Comparison of ENCODE assay signal across 9 cellular contexts in the genomic region with DNA sequence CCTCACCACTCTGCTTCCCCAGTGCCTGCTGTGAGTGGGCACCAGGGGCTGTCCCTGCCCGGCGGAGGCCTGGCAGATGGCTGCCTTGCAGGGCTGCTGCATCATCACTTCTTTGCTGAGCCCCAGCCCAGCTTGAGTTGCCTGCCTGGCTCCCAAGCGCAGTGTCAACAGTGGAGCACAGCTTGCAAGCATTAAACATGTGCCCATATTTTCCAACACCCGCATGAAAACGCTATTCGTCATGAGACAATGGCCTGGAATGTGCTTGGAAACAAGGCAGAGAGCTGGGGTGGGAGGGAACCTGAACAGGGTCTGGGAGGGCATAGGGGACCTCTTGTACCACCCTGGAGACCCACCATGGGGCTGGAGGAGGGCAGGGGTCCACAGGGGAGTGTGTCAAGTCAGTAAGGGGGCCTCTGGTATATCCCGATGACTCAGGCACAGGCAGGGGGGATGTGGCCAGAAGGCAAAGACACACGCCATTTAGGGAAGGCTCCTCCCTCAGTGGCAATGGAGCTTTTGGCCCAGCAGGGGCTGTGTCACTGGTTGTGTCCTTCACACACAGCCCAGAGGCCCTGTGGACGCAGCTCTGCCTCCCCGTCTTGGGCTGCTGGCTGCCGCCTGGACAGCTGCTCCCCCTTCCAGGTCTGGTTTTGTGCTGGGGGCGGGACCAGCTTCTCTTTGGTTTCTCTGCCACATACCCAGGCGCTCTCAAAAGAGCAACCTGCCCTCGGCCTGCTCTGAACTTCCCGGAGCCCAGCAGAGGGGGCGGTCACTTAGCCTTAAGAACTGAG.
DNase-seq lines count a peak whose midpoint lies in the region; ATAC-seq and TF ChIP-seq lines count a peak whose summit lies in the region.
"Had no signal": no experiment of that assay in that cellular context is flagged by ENCODE, and none has a peak within 500 bp of the region (broad histone marks: within the 10 kb centered on the region; RNA-seq: fewer than 3 reads in every experiment).

No MANE protein-coding gene starts in this region.

- POLR2A ChIA-PET in HEK293T (lab: Yijun Ruan, JAX), result no interaction called here

- H3K9me3 Mint-ChIP-seq in stimulated activated naive B cell treated with anti-CD40 and anti-IgM and Interleukin-4, amounts not matched to agents 10 μg/mL and 1 μg/mL and 100 μg/mL, for 72 hours, result no peaks in the 10 kb centered on the region
- H3K9me3 Mint-ChIP-seq: stimulated activated naive CD8-positive, alpha-beta T cell treated with anti-CD3 and anti-CD28 coated beads, Interleukin-15, Interleukin-2, amounts not matched to agents 100 ng/mL and 50 ng/mL, for 24 hours had no signal

- H3K27me3 Mint-ChIP-seq in stimulated activated naive B cell treated with anti-CD40 and anti-IgM and Interleukin-4, amounts not matched to agents 10 μg/mL and 1 μg/mL and 100 μg/mL, for 72 hours, result no peaks in the 10 kb centered on the region
- H3K27me3 Mint-ChIP-seq: stimulated activated naive CD8-positive, alpha-beta T cell treated with anti-CD3 and anti-CD28 coated beads, Interleukin-15, Interleukin-2, amounts not matched to agents 100 ng/mL and 50 ng/mL, for 24 hours had no signal

- no peak for ATAC-seq in stimulated activated naive B cell treated with anti-CD40 and anti-IgM and Interleukin-4, amounts not matched to agents 10 μg/mL and 1 μg/mL and 100 μg/mL, for 72 hours (replicated peaks)
- ATAC-seq in HG03159 (IDR thresholded peaks at IDR 0.05; ENCODE audit: unreplicated experiment), result no peak

- peaks cover 3 to 4% of the 10 kb centered on the region in 2 donors for H3K4me1 Mint-ChIP-seq in stimulated activated naive B cell treated with anti-CD40 and anti-IgM and Interleukin-4, amounts not matched to agents 10 μg/mL and 1 μg/mL and 100 μg/mL, for 72 hours

- H3K27ac Mint-ChIP-seq in stimulated activated naive B cell treated with anti-CD40 and anti-IgM and Interleukin-4, amounts not matched to agents 10 μg/mL and 1 μg/mL and 100 μg/mL, for 72 hours, result peak overlapping the region; percentile 47
- H3K27ac Mint-ChIP-seq: stimulated activated naive CD8-positive, alpha-beta T cell treated with anti-CD3 and anti-CD28 coated beads, Interleukin-15, Interleukin-2, amounts not matched to agents 100 ng/mL and 50 ng/mL, for 24 hours had no signal

- H3K4me3 Mint-ChIP-seq in stimulated activated naive B cell treated with anti-CD40 and anti-IgM and Interleukin-4, amounts not matched to agents 10 μg/mL and 1 μg/mL and 100 μg/mL, for 72 hours, result no peak overlapping the region
- H3K4me3 Mint-ChIP-seq: stimulated activated naive CD8-positive, alpha-beta T cell treated with anti-CD3 and anti-CD28 coated beads, Interleukin-15, Interleukin-2, amounts not matched to agents 100 ng/mL and 50 ng/mL, for 24 hours had no signal

- H3K36me3 Mint-ChIP-seq in stimulated activated naive B cell treated with anti-CD40 and anti-IgM and Interleukin-4, amounts not matched to agents 10 μg/mL and 1 μg/mL and 100 μg/mL, for 72 hours, result peaks cover 26 to 41% of the 10 kb centered on the region in 2 donors

- CTCF ChIA-PET in HEK293T (lab: Yijun Ruan, JAX), result interaction anchor here (0.6 kb wide), 1 partner anchor 31 kb away, joined by 3 read pairs; no protein-coding TSS in a partner anchor

- DNase-seq in HEK293T (ENCODE audit: extremely low spot score) (peak; percentile 38), amniotic epithelial cell (ENCODE audit: low read depth) (peak; percentile 85), inferior parietal cortex (ENCODE audit: extremely low spot score) (peak; percentile 40), activated T-cell treated with anti-CD3 and anti-CD28 coated beads for 4 hours (no peak), midbrain (lab: John Stamatoyannopoulos, UW) (no peak)
- no peak for DNase-seq in stimulated activated naive B cell treated with anti-CD40 and anti-IgM and Interleukin-4, amounts not matched to agents 10 μg/mL and 1 μg/mL and 100 μg/mL, for 72 hours
- no peak for DNase-seq in activated CD4-positive, CD25-positive, alpha-beta regulatory T cell treated with anti-CD3 and anti-CD28 coated beads, Interleukin-2, amount 50 U/mL, for 72 hours

TF ChIP-seq in HEK293T, 16 proteins besides CTCF, POLR2A, EP300 and RAD21:
- TF ChIP-seq TARDBP (IDR thresholded peaks at IDR 0.05) (no peak), ZNF384 (IDR thresholded peaks at IDR 0.05) (no peak), FOXA1 (IDR thresholded peaks at IDR 0.05) (no peak), BHLHE40 (IDR thresholded peaks at IDR 0.05; ENCODE audit: borderline replicate concordance) (no peak), ELF4 (IDR thresholded peaks at IDR 0.05) (no peak), SUZ12 (IDR thresholded peaks at IDR 0.05) (no peak), L3MBTL2 (conservative IDR thresholded peaks at IDR 0.05) (no peak), FOXM1 (IDR thresholded peaks at IDR 0.05; ENCODE audit: borderline replicate concordance) (no peak), FOXK2 (IDR thresholded peaks at IDR 0.05) (no peak), NFRKB (IDR thresholded peaks at IDR 0.05) (no peak), CTBP1 (IDR thresholded peaks at IDR 0.05; ENCODE audit: borderline replicate concordance) (no peak), ARNT (IDR thresholded peaks at IDR 0.05) (no peak)
- TF ChIP-seq, protein P1, sequence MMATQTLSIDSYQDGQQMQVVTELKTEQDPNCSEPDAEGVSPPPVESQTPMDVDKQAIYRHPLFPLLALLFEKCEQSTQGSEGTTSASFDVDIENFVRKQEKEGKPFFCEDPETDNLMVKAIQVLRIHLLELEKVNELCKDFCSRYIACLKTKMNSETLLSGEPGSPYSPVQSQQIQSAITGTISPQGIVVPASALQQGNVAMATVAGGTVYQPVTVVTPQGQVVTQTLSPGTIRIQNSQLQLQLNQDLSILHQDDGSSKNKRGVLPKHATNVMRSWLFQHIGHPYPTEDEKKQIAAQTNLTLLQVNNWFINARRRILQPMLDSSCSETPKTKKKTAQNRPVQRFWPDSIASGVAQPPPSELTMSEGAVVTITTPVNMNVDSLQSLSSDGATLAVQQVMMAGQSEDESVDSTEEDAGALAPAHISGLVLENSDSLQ (IDR thresholded peaks at IDR 0.05), result no peak

Comparison
In these comparisons a context has a peak if more than half of its experiments do, and no peak if none do; other contexts are left out.
1. DNase-seq: peak in HEK293T (single experiment), amniotic epithelial cell (single experiment) and inferior parietal cortex (single experiment); none in stimulated activated naive B cell treated with anti-CD40 and anti-IgM and Interleukin-4, amounts not matched to agents 10 μg/mL and 1 μg/mL and 100 μg/mL, for 72 hours (single experiment), activated CD4-positive, CD25-positive, alpha-beta regulatory T cell treated with anti-CD3 and anti-CD28 coated beads, Interleukin-2, amount 50 U/mL, for 72 hours (single experiment), activated T-cell treated with anti-CD3 and anti-CD28 coated beads for 4 hours (single experiment) and midbrain (single experiment).